ENCODE assay signal across 20 cellular contexts in genomic region chrX:45592067-45592466, GRCh38.
A peak's percentile ranks its signal among the peaks of the same experiment; 100 is the strongest.
DNase-seq lines count a peak whose midpoint lies in the region; ATAC-seq, FAIRE-seq and TF ChIP-seq lines count a peak whose summit lies in the region.
"Had no signal": no experiment of that assay in that cellular context is flagged by ENCODE, and none has a peak within 500 bp of the region (broad histone marks: within the 10 kb centered on the region; RNA-seq: fewer than 3 reads in every experiment).

No MANE protein-coding gene starts in this region.

- no peak overlapping the region for H2AK9ac ChIP-seq in IMR-90 (replicated peaks; ENCODE audit: low read depth, low read length, poor library complexity)

- H4K5ac ChIP-seq in IMR-90 (ENCODE audit: low read depth, low read length): no peak overlapping the region

- H3K9ac ChIP-seq in IMR-90 (ENCODE audit: low read depth, low read length) (no peak overlapping the region), astrocyte (ENCODE audit: low read length) (no peak overlapping the region)

- H3K27me3 Mint-ChIP-seq in astrocyte (ENCODE audit: low read depth, unreplicated experiment) (no peaks in the 10 kb centered on the region), endothelial cell (ENCODE audit: unreplicated experiment) (no peaks in the 10 kb centered on the region)
- H3K27me3 Mint-ChIP-seq: CD4-positive, CD25-positive, alpha-beta regulatory T cell had no signal

- BruUV-seq in IMR-90 (replicated peaks; lab: Mats Ljungman, UMichigan): no TSS peak

- POLR2A ChIA-PET in IMR-90 (lab: Charles Lee; ENCODE audit: unreplicated experiment): no interaction called here

- no peak overlapping the region for H3K4ac ChIP-seq in IMR-90 (ENCODE audit: low read depth, low read length)

- FAIRE-seq in astrocyte (lab: Jason Lieb, UNC): peak; percentile 92
- FAIRE-seq: GM12878, H54, K562 had no signal

- H3K27me3 ChIP-seq in IMR-90 (ENCODE audit: control insufficient read depth, insufficient read depth, low read length): peaks cover 2% of the 10 kb centered on the region; the same call in 1 of the 2 replicates
- H3K27me3 ChIP-seq in astrocyte (ENCODE audit: insufficient read depth, low read length): no peaks in the 10 kb centered on the region
- no peaks in the 10 kb centered on the region for H3K27me3 ChIP-seq in left lung
- H3K27me3 ChIP-seq: BE2C, Peyer's patch, SJCRH30 had no signal

- DNase-seq in CD1c-positive myeloid dendritic cell (ENCODE audit: extremely low spot score) (peak; percentile 1), IMR-90 (peak; percentile 1), astrocyte (ENCODE audit: low read depth) (no peak), left lung (no peak), NOMO-1 treated with dmso at 0.1 percent for 144 hours (lab: John Stamatoyannopoulos, UW; ENCODE audit: unreplicated experiment) (no peak), endothelial cell (ENCODE audit: low spot score) (no peak)
- no peak for DNase-seq in stimulated activated CD4-positive, alpha-beta T cell treated with anti-CD3 and anti-CD28 coated beads, Interleukin-15, amount 100 ng/mL, for 24 hours
- DNase-seq: BE2C; CD4-positive, CD25-positive, alpha-beta regulatory T cell; NCI-H1092; NCI-H146; NCI-H2081; NCI-H2171; NCI-H446 treated with DMSO at 0.1 percent for 48 hours; NCI-H69; Peyer's patch; SJCRH30 had no signal

- no peaks in the 10 kb centered on the region for H3K79me1 ChIP-seq in IMR-90 (ENCODE audit: low read depth in 1 of 2, low read length in 2 of 2)

- H3K27ac ChIP-seq in IMR-90 (ENCODE audit: insufficient read depth, low read length) (no peak overlapping the region), astrocyte (ENCODE audit: low read depth, low read length) (no peak overlapping the region), left lung (no peak overlapping the region)
- H3K27ac ChIP-seq: Peyer's patch, SJCRH30 had no signal

- no peak overlapping the region for H2BK120ac ChIP-seq in IMR-90 (ENCODE audit: low read depth, low read length)

- no peaks in the 10 kb centered on the region for H3K4me1 ChIP-seq in IMR-90 (ENCODE audit: control insufficient read depth, insufficient read depth, low read length)
- H3K4me1 ChIP-seq in astrocyte (ENCODE audit: insufficient read depth, low read length): no peaks in the 10 kb centered on the region
- no peaks in the 10 kb centered on the region for H3K4me1 ChIP-seq in left lung
- H3K4me1 ChIP-seq: BE2C, Peyer's patch, SJCRH30 had no signal

- no peak overlapping the region for H3K56ac ChIP-seq in IMR-90 (ENCODE audit: extremely low read depth, insufficient read depth, low read length)

- H3K9me3 ChIP-seq in IMR-90 (ENCODE audit: control insufficient read depth, insufficient read depth, low read length) (peaks cover 3% of the 10 kb centered on the region; the same call in 1 of the 2 replicates), astrocyte (ENCODE audit: insufficient read depth, low read depth, low read length) (no peaks in the 10 kb centered on the region), left lung (no peaks in the 10 kb centered on the region)
- H3K9me3 ChIP-seq: BE2C, Peyer's patch, SJCRH30 had no signal

- no peak overlapping the region for H3K14ac ChIP-seq in IMR-90 (replicated peaks; ENCODE audit: low read depth, low read length)

- no peak for TF ChIP-seq RAD21 in IMR-90 (IDR thresholded peaks at IDR 0.05; ENCODE audit: low read length)

- H3K4me3 Mint-ChIP-seq in astrocyte (ENCODE audit: unreplicated experiment) (no peak overlapping the region), endothelial cell (ENCODE audit: unreplicated experiment) (no peak overlapping the region)
- H3K4me3 Mint-ChIP-seq: CD4-positive, CD25-positive, alpha-beta regulatory T cell had no signal

- intact Hi-C loops in IMR-90 (cut with micrococcal nuclease): no loop called here
- intact Hi-C loops in left lung (cut with DNase I): no loop called here

- 0 out of 2 replicates have a peak, but pooled peaks have one; percentile 17 for ATAC-seq in IMR-90 (ENCODE audit: low read depth)
- ATAC-seq in left lung: peak; percentile 41
- ATAC-seq: GM12878, K562 had no signal

- no peak overlapping the region for H3K27ac Mint-ChIP-seq in astrocyte (ENCODE audit: unreplicated experiment)
- H3K27ac Mint-ChIP-seq in endothelial cell (ENCODE audit: unreplicated experiment): no peak overlapping the region
- H3K27ac Mint-ChIP-seq: CD4-positive, CD25-positive, alpha-beta regulatory T cell had no signal

- no peak overlapping the region for H2AFZ ChIP-seq in IMR-90 (replicated peaks; ENCODE audit: low read length, poor library complexity)
- H2AFZ ChIP-seq in astrocyte (ENCODE audit: low read depth, low read length): no peak overlapping the region

- no peaks in the 10 kb centered on the region for H4K20me1 ChIP-seq in IMR-90 (ENCODE audit: insufficient read depth, low read length)
- no peaks in the 10 kb centered on the region for H4K20me1 ChIP-seq in astrocyte (ENCODE audit: insufficient read depth, low read length)

- dilution Hi-C loops in IMR-90 (cut with HindIII; ENCODE audit: low sequenced_read_pairs, unreplicated experiment): no loop called here

- no peak overlapping the region for H3K18ac ChIP-seq in IMR-90 (ENCODE audit: low read depth, low read length)

- H3K36me3 ChIP-seq in IMR-90 (ENCODE audit: control insufficient read depth, insufficient read depth, low read length) (no peaks in the 10 kb centered on the region), astrocyte (ENCODE audit: insufficient read depth, low read length) (no peaks in the 10 kb centered on the region), left lung (no peaks in the 10 kb centered on the region)
- H3K36me3 ChIP-seq: BE2C, Peyer's patch, SJCRH30 had no signal

- H4K91ac ChIP-seq in IMR-90 (ENCODE audit: insufficient read depth, low read depth, low read length): no peak overlapping the region

- no peaks in the 10 kb centered on the region for H3K9me1 ChIP-seq in IMR-90 (ENCODE audit: insufficient read depth, low read length)

- H2AK5ac ChIP-seq in IMR-90 (ENCODE audit: low read depth, low read length): no peak overlapping the region

- H3K4me3 ChIP-seq in IMR-90 (ENCODE audit: insufficient read depth, low read depth, low read length): no peak overlapping the region
- H3K4me3 ChIP-seq in astrocyte (ENCODE audit: insufficient read depth, low read depth, low read length): no peak overlapping the region
- H3K4me3 ChIP-seq in left lung: no peak overlapping the region
- H3K4me3 ChIP-seq: GM12878, K562, Peyer's patch, SJCRH30 had no signal

- H2BK5ac ChIP-seq in IMR-90 (ENCODE audit: low read depth, low read length, poor library complexity, severe bottlenecking): no peak overlapping the region

- CTCF ChIA-PET in IMR-90 (lab: Yijun Ruan, JAX): interaction anchor here (1.1 kb wide), 1 partner anchor 9 kb away, joined by 3 read pairs; no protein-coding TSS in a partner anchor

- H2BK20ac ChIP-seq in IMR-90 (ENCODE audit: low read depth, low read length): no peak overlapping the region

- H3K4me2 ChIP-seq in IMR-90 (ENCODE audit: low read depth, low read length): no peak overlapping the region
- H3K4me2 ChIP-seq in astrocyte (ENCODE audit: low read length): no peak overlapping the region

- H4K8ac ChIP-seq in IMR-90 (ENCODE audit: low read depth in 2 of 2, low read length in 2 of 2): no peak overlapping the region

- no peak for TF ChIP-seq POLR2A in IMR-90 (IDR thresholded peaks at IDR 0.05; ENCODE audit: low read depth, low read length)

- TF ChIP-seq CTCF in IMR-90 (conservative IDR thresholded peaks at IDR 0.05; ENCODE audit: low read depth, low read length): no peak
- TF ChIP-seq CTCF in astrocyte (IDR thresholded peaks at IDR 0.05; ENCODE audit: insufficient read depth, low read depth, low read length): no peak
- TF ChIP-seq CTCF in left lung (IDR thresholded peaks at IDR 0.05): no peak
- TF ChIP-seq CTCF in endothelial cell (IDR thresholded peaks at IDR 0.05; ENCODE audit: unreplicated experiment): no peak

- H3K4me1 Mint-ChIP-seq in astrocyte (ENCODE audit: low read depth, unreplicated experiment) (no peaks in the 10 kb centered on the region), endothelial cell (ENCODE audit: unreplicated experiment) (no peaks in the 10 kb centered on the region)
- H3K4me1 Mint-ChIP-seq: CD4-positive, CD25-positive, alpha-beta regulatory T cell had no signal

- WGBS in IMR-90 (ENCODE audit: extremely low coverage in 2 of 2, insufficient read length in 1 of 2), 2 experiments: no CpG with 5 or more reads among the region's 1 CpG

- in situ Hi-C loops in IMR-90 (cut with MboI; ENCODE audit: low sequenced_read_pairs): no loop called here

- H3K9me3 Mint-ChIP-seq in astrocyte (ENCODE audit: unreplicated experiment) (peaks cover 6% of the 10 kb centered on the region), endothelial cell (ENCODE audit: unreplicated experiment) (no peaks in the 10 kb centered on the region)

- H3K36me3 Mint-ChIP-seq in astrocyte (ENCODE audit: low read depth, unreplicated experiment): no peaks in the 10 kb centered on the region
- H3K36me3 Mint-ChIP-seq in endothelial cell (ENCODE audit: low read depth, unreplicated experiment): no peaks in the 10 kb centered on the region
- H3K36me3 Mint-ChIP-seq: CD4-positive, CD25-positive, alpha-beta regulatory T cell had no signal

- H3K79me2 ChIP-seq in astrocyte (ENCODE audit: insufficient read depth, low read length): no peaks in the 10 kb centered on the region

- no peak overlapping the region for H2BK15ac ChIP-seq in IMR-90 (ENCODE audit: low read depth, low read length)

- H3K23ac ChIP-seq in IMR-90 (ENCODE audit: low read depth, low read length): no peak overlapping the region

TF ChIP-seq in IMR-90, 13 proteins besides CTCF, POLR2A, EP300 and RAD21 (continues in another document):
- TF ChIP-seq CHD1 (IDR thresholded peaks at IDR 0.05; ENCODE audit: low read depth, low read length) (no peak), RCOR1 (IDR thresholded peaks at IDR 0.05; ENCODE audit: insufficient replicate concordance, low read length) (no peak), SMC3 (IDR thresholded peaks at IDR 0.05; ENCODE audit: low read depth, low read length) (no peak), NFE2L2 (IDR thresholded peaks at IDR 0.05; ENCODE audit: low read depth, low read length) (no peak), MAZ (IDR thresholded peaks at IDR 0.05; ENCODE audit: borderline replicate concordance, low read depth, low read length) (no peak), FOS (IDR thresholded peaks at IDR 0.05; ENCODE audit: low read depth, low read length) (no peak), MAFK (IDR thresholded peaks at IDR 0.05; ENCODE audit: low read depth, low read length) (no peak), ELK1 (IDR thresholded peaks at IDR 0.05; ENCODE audit: borderline replicate concordance, low read depth, low read length) (no peak), BHLHE40 (IDR thresholded peaks at IDR 0.05; ENCODE audit: low read depth, low read length) (no peak)

Comparison
In these comparisons a context has a peak if more than half of its experiments do, and no peak if none do; other contexts are left out.
1. DNase-seq: peak in CD1c-positive myeloid dendritic cell (single experiment) and IMR-90 (single experiment); none in astrocyte (single experiment), left lung (0 of 2), NOMO-1 treated with dmso at 0.1 percent for 144 hours (single experiment), endothelial cell (single experiment) and stimulated activated CD4-positive, alpha-beta T cell treated with anti-CD3 and anti-CD28 coated beads, Interleukin-15, amount 100 ng/mL, for 24 hours (single experiment).